Comparison of ENCODE assay signal across 17 cellular contexts in genomic region chr14:73168691-73169090, GRCh38.
"Had no signal": no experiment of that assay in that cellular context is flagged by ENCODE, and none has a peak within 500 bp of the region (broad histone marks: within the 10 kb centered on the region; RNA-seq: fewer than 3 reads in every experiment).

No MANE protein-coding gene starts in this region.

- H3K27ac Mint-ChIP-seq: activated naive CD4-positive, alpha-beta T cell treated with anti-CD3 and anti-CD28 coated beads, Interleukin-2, amount 50 U/mL, for 24 hours had no signal

- H3K9me3 ChIP-seq: left ventricle myocardium inferior, neutrophil, right atrium auricular region, tibial nerve, uterus had no signal

- H3K27me3 Mint-ChIP-seq: activated naive CD4-positive, alpha-beta T cell treated with anti-CD3 and anti-CD28 coated beads, Interleukin-2, amount 50 U/mL, for 24 hours; naive thymus-derived CD8-positive, alpha-beta T cell had no signal

- H3K27ac ChIP-seq: cardiac muscle cell, left ventricle myocardium inferior, neutrophil, right atrium auricular region, uterus, WERI-Rb-1 had no signal

- H3K36me3 ChIP-seq: uterus had no signal

- H3K27me3 ChIP-seq: cardiac muscle cell, neutrophil, right atrium auricular region, tibial nerve, uterus had no signal

- H3K4me3 Mint-ChIP-seq: activated naive CD4-positive, alpha-beta T cell treated with anti-CD3 and anti-CD28 coated beads, Interleukin-2, amount 50 U/mL, for 24 hours; naive thymus-derived CD8-positive, alpha-beta T cell had no signal

- H3K4me1 ChIP-seq: left ventricle myocardium inferior, right atrium auricular region, uterus had no signal

- H3K4me3 ChIP-seq: cardiac muscle cell, left ventricle myocardium inferior, right atrium auricular region, tibial nerve, uterus had no signal

- H3K4me1 Mint-ChIP-seq: activated naive CD4-positive, alpha-beta T cell treated with anti-CD3 and anti-CD28 coated beads, Interleukin-2, amount 50 U/mL, for 24 hours had no signal

- H3K9me3 Mint-ChIP-seq: activated naive CD4-positive, alpha-beta T cell treated with anti-CD3 and anti-CD28 coated beads, Interleukin-2, amount 50 U/mL, for 24 hours; naive thymus-derived CD8-positive, alpha-beta T cell had no signal

- DNase-seq: activated CD4-positive, alpha-beta T cell treated with anti-CD3 and anti-CD28 coated beads for 1 hour; activated CD4-positive, alpha-beta T cell treated with anti-CD3 and anti-CD28 coated beads, Interleukin-2, amount 50 U/mL, for 4 hours; activated gamma-delta T cell; kidney; left ventricle myocardium inferior; naive thymus-derived CD8-positive, alpha-beta T cell; stimulated activated CD4-positive, alpha-beta T cell treated with anti-CD3 and anti-CD28 coated beads, Interleukin-12 subunit alpha, Interleukin-12 subunit beta, amount 100 ng/mL, for 4 hours; stimulated activated CD4-positive, alpha-beta T cell treated with anti-CD3 and anti-CD28 coated beads, Interleukin-1b, Interleukin-23, amount 100 ng/mL, for 48 hours; stimulated activated naive CD4-positive, alpha-beta T cell treated with Interleukin-2 at 50 U/mL for 16 hours; T-helper 2 cell; uterus; WERI-Rb-1 had no signal
